Comparison of ENCODE assay signal across 20 cellular contexts in genomic region chr1:55048453-55049270, GRCh38. TPM values are rescaled to one million over a fixed set of nuclear protein-coding genes. Genes with fewer than 3 reads are reported as not detected.
DNase-seq lines count a peak whose midpoint lies in the region; ATAC-seq and TF ChIP-seq lines count a peak whose summit lies in the region.
"Had no signal": no experiment of that assay in that cellular context is flagged by ENCODE, and none has a peak within 500 bp of the region (broad histone marks: within the 10 kb centered on the region; RNA-seq: fewer than 3 reads in every experiment).

No MANE protein-coding gene starts in this region.

- no peak overlapping the region for H3K4me3 ChIP-seq in Panc1 (ENCODE audit: low read depth in 2 of 2, low read length in 2 of 2)
- H3K4me3 ChIP-seq: BLaER1 treated with 17β-estradiol and CSF1 and Interleukin-3, amounts not matched to agents 10 nM and 100 nM; GM12878; GM23338 had no signal

- TF ChIP-seq CTCF in Panc1 (IDR thresholded peaks at IDR 0.05) (no peak), endothelial cell (IDR thresholded peaks at IDR 0.05; ENCODE audit: unreplicated experiment) (no peak)

- H3K36me3 Mint-ChIP-seq in endothelial cell (ENCODE audit: low read depth, unreplicated experiment) = no peaks in the 10 kb centered on the region

- no peaks in the 10 kb centered on the region for H3K4me1 ChIP-seq in Panc1 (ENCODE audit: control insufficient read depth, insufficient read depth, low read length)

- CTCF ChIA-PET in Panc1 (lab: Charles Lee) = interaction anchor here (1.6 kb wide), 1 partner anchor 104 kb away, joined by 4 read pairs; no protein-coding TSS in a partner anchor

- ATAC-seq in Panc1 (0 out of 2 replicates have a peak, but pooled peaks have one; percentile 22), HG03039 (IDR thresholded peaks at IDR 0.05; ENCODE audit: unreplicated experiment) (no peak)
- ATAC-seq: GM12878 had no signal

- peaks cover 12% of the 10 kb centered on the region for H3K4me1 Mint-ChIP-seq in endothelial cell (ENCODE audit: unreplicated experiment)

- POLR2A ChIA-PET in Panc1 (lab: Charles Lee) = no interaction called here

- no peaks in the 10 kb centered on the region for H3K9me3 Mint-ChIP-seq in endothelial cell (ENCODE audit: unreplicated experiment)
- H3K9me3 Mint-ChIP-seq: GM23338 had no signal

- peaks cover 9% of the 10 kb centered on the region for H3K27me3 Mint-ChIP-seq in endothelial cell (ENCODE audit: unreplicated experiment)

- intact Hi-C loops in Panc1 (cut with micrococcal nuclease; ENCODE audit: unreplicated experiment) = no loop called here
- intact Hi-C loops in posterior vena cava (cut with DNase I) = no loop called here

- no peak overlapping the region for H3K27ac ChIP-seq in Panc1 (ENCODE audit: low read length)
- H3K27ac ChIP-seq: BLaER1 treated with 17β-estradiol and CSF1 and Interleukin-3, amounts not matched to agents 10 nM and 100 nM; KMS-11 had no signal

- H3K27me3 ChIP-seq in Panc1 (ENCODE audit: control insufficient read depth, insufficient read depth, low read length) = no peaks in the 10 kb centered on the region
- H3K27me3 ChIP-seq: BLaER1 treated with 17β-estradiol and CSF1 and Interleukin-3, amounts not matched to agents 10 nM and 100 nM had no signal

- no TSS peak for BruUV-seq in Panc1 (replicated peaks; lab: Mats Ljungman, UMichigan)

- peak overlapping the region; percentile 74 for H3K4me3 Mint-ChIP-seq in endothelial cell (ENCODE audit: unreplicated experiment)
- H3K4me3 Mint-ChIP-seq: GM23338 had no signal

- in situ Hi-C loops in Panc1 (cut with HindIII; ENCODE audit: low pct_unique_long_range_greater_than_20kb, low sequenced_read_pairs) = no loop called here

- DNase-seq in DMS53 (lab: John Stamatoyannopoulos, UW) (peak; percentile 35), DMS53 treated with DMSO at 0.1 percent for 48 hours (lab: John Stamatoyannopoulos, UW; ENCODE audit: unreplicated experiment) (no peak), Panc1 (ENCODE audit: low read depth, low spot score) (no peak), endothelial cell (ENCODE audit: low spot score) (no peak), posterior vena cava (ENCODE audit: low spot score) (peak; percentile 62), SW480 (ENCODE audit: low spot score) (no peak), NCI-H526 (lab: John Stamatoyannopoulos, UW) (no peak)
- DNase-seq: 8988T, DMS79, NCI-H187 treated with DMSO at 0.1 percent for 48 hours, SK-N-SH had no signal

- H3K9me3 ChIP-seq in Panc1 (ENCODE audit: control insufficient read depth, insufficient read depth, low read depth, low read length) = no peaks in the 10 kb centered on the region
- H3K9me3 ChIP-seq: BLaER1 treated with 17β-estradiol and CSF1 and Interleukin-3, amounts not matched to agents 10 nM and 100 nM; SK-N-SH had no signal

- H3K36me3 ChIP-seq in Panc1 (ENCODE audit: control insufficient read depth, insufficient read depth, low read length) = no peaks in the 10 kb centered on the region
- H3K36me3 ChIP-seq: BLaER1 treated with 17β-estradiol and CSF1 and Interleukin-3, amounts not matched to agents 10 nM and 100 nM had no signal

- H3K27ac Mint-ChIP-seq in endothelial cell (ENCODE audit: unreplicated experiment) = no peak overlapping the region
- H3K27ac Mint-ChIP-seq: GM23338 had no signal

RNA-seq across cellular contexts. Expression of gene PCSK9, which starts 9.3 kb away (rescaled TPM):
- total RNA-seq in Panc1 (2021; ENCODE audit: unreplicated experiment) (0.26 TPM), endothelial cell (ENCODE audit: unreplicated experiment) (6.8 TPM), posterior vena cava (under 1 TPM in 1 of 2 donors, not detected in 1; 0.32 TPM)
- polyA plus RNA-seq in Panc1 (2012; ENCODE audit: insufficient read length) = 0.08 TPM
- total RNA-seq: G401, MCF 10A, NCI-H460, OCI-LY7 had no signal

RNA-seq across cellular contexts. Expression of gene BSND, which starts 49.9 kb away (rescaled TPM):
- not detected for total RNA-seq in Panc1 (2021; ENCODE audit: unreplicated experiment)
- not detected for polyA plus RNA-seq in Panc1 (2012; ENCODE audit: insufficient read length)
- total RNA-seq in endothelial cell (ENCODE audit: unreplicated experiment) = not detected
- total RNA-seq in posterior vena cava = not detected
- total RNA-seq: G401, GM12878, MCF 10A, NCI-H460, OCI-LY7 had no signal
- polyA plus RNA-seq: GM12878, SK-N-SH had no signal

Comparison
In these comparisons a context has a peak if more than half of its experiments do, and no peak if none do; other contexts are left out.
1. DNase-seq: peak in DMS53 (single experiment) and posterior vena cava (single experiment); none in DMS53 treated with DMSO at 0.1 percent for 48 hours (single experiment), Panc1 (single experiment), endothelial cell (single experiment), SW480 (single experiment) and NCI-H526 (0 of 2).